In genomic region chr10:129629911-129630310, GRCh38 we compare ENCODE assay signal across 26 cellular contexts.
"Had no signal": no experiment of that assay in that cellular context is flagged by ENCODE, and none has a peak within 500 bp of the region (broad histone marks: within the 10 kb centered on the region; RNA-seq: fewer than 3 reads in every experiment).

No MANE protein-coding gene starts in this region.

- DNase-seq: naive thymus-derived CD8-positive, alpha-beta T cell; occipital lobe; pancreas; right cardiac atrium; right lobe of liver; sigmoid colon; small intestine; stimulated activated CD4-positive, alpha-beta T cell treated with anti-CD3 and anti-CD28 coated beads, Interleukin-15, amount 100 ng/mL, for 24 hours; stimulated activated CD4-positive, alpha-beta T cell treated with anti-CD3 and anti-CD28 coated beads, Interleukin-2, amount 100 ng/mL, for 24 hours; stimulated activated CD4-positive, alpha-beta T cell treated with anti-CD3 and anti-CD28 coated beads, Interleukin-2, amount 100 ng/mL, for 48 hours; stimulated activated CD4-positive, alpha-beta T cell treated with anti-CD3 and anti-CD28 coated beads, Interleukin-4, amount 100 ng/mL, for 24 hours; stimulated activated naive B cell treated with anti-CD40 and anti-IgM and Interleukin-4, amounts not matched to agents 10 μg/mL and 1 μg/mL and 100 μg/mL, for 72 hours; stimulated activated naive CD8-positive, alpha-beta T cell treated with anti-CD3 and anti-CD28 coated beads, Interleukin-15, amount 100 ng/mL, for 72 hours; stimulated activated naive CD8-positive, alpha-beta T cell treated with anti-CD3 and anti-CD28 coated beads, Interleukin-15, Interleukin-2, amounts not matched to agents 100 U/mL and 50 U/mL, for 24 hours; substantia nigra; testis; tibial artery; transverse colon; upper lobe of right lung; uterus had no signal

- H3K36me3 Mint-ChIP-seq: stimulated activated effector memory CD8-positive, alpha-beta T cell treated with anti-CD3 and anti-CD28 coated beads, Interleukin-12 subunit alpha, Interleukin-12 subunit beta, amount 100 ng/mL, for 72 hours had no signal

- H3K4me3 ChIP-seq: neural progenitor cell, pancreas, prostate gland, right lobe of liver, sigmoid colon, suprapubic skin, testis, tibial artery, transverse colon, upper lobe of right lung, uterus had no signal

- H3K36me3 ChIP-seq: neural progenitor cell, pancreas, prostate gland, right lobe of liver, sigmoid colon, suprapubic skin, tibial artery, transverse colon, upper lobe of right lung, uterus had no signal

- H3K27ac Mint-ChIP-seq: natural killer cell treated with Interleukin-12 subunit alpha and Interleukin-12 subunit beta and Interleukin-15 and Interleukin-18, amount 100 ng/mL, for 72 hours; neural progenitor cell; stimulated activated effector memory CD8-positive, alpha-beta T cell treated with anti-CD3 and anti-CD28 coated beads, Interleukin-12 subunit alpha, Interleukin-12 subunit beta, amount 100 ng/mL, for 72 hours; stimulated activated naive B cell treated with anti-CD40 and anti-IgM and Interleukin-4, amounts not matched to agents 10 μg/mL and 1 μg/mL and 100 μg/mL, for 72 hours; stimulated activated naive CD8-positive, alpha-beta T cell treated with anti-CD3 and anti-CD28 coated beads, Interleukin-15, amount 100 ng/mL, for 72 hours; type B pancreatic cell had no signal

- H3K9me3 ChIP-seq: pancreas, prostate gland, suprapubic skin, testis had no signal

- H3K27me3 ChIP-seq: neural progenitor cell, pancreas, right lobe of liver, sigmoid colon, suprapubic skin, testis, tibial artery, transverse colon, upper lobe of right lung, uterus had no signal

- H3K4me1 Mint-ChIP-seq: stimulated activated effector memory CD8-positive, alpha-beta T cell treated with anti-CD3 and anti-CD28 coated beads, Interleukin-12 subunit alpha, Interleukin-12 subunit beta, amount 100 ng/mL, for 72 hours; stimulated activated naive CD8-positive, alpha-beta T cell treated with anti-CD3 and anti-CD28 coated beads, Interleukin-15, amount 100 ng/mL, for 72 hours had no signal

- H3K4me3 Mint-ChIP-seq: naive thymus-derived CD8-positive, alpha-beta T cell; natural killer cell treated with Interleukin-12 subunit alpha and Interleukin-12 subunit beta and Interleukin-15 and Interleukin-18, amount 100 ng/mL, for 72 hours; neural progenitor cell; stimulated activated effector memory CD8-positive, alpha-beta T cell treated with anti-CD3 and anti-CD28 coated beads, Interleukin-12 subunit alpha, Interleukin-12 subunit beta, amount 100 ng/mL, for 72 hours; stimulated activated naive B cell treated with anti-CD40 and anti-IgM and Interleukin-4, amounts not matched to agents 10 μg/mL and 1 μg/mL and 100 μg/mL, for 72 hours; stimulated activated naive CD8-positive, alpha-beta T cell treated with anti-CD3 and anti-CD28 coated beads, Interleukin-15, amount 100 ng/mL, for 72 hours; type B pancreatic cell had no signal

- ATAC-seq: naive thymus-derived CD8-positive, alpha-beta T cell; natural killer cell treated with Interleukin-12 subunit alpha and Interleukin-12 subunit beta and Interleukin-15 and Interleukin-18, amount 100 ng/mL, for 72 hours; pancreas; right cardiac atrium; right lobe of liver; stimulated activated effector memory CD8-positive, alpha-beta T cell treated with anti-CD3 and anti-CD28 coated beads, Interleukin-12 subunit alpha, Interleukin-12 subunit beta, amount 100 ng/mL, for 72 hours; stimulated activated naive B cell treated with anti-CD40 and anti-IgM and Interleukin-4, amounts not matched to agents 10 μg/mL and 1 μg/mL and 100 μg/mL, for 72 hours; stimulated activated naive CD8-positive, alpha-beta T cell treated with anti-CD3 and anti-CD28 coated beads, Interleukin-15, amount 100 ng/mL, for 72 hours; stimulated activated naive CD8-positive, alpha-beta T cell treated with anti-CD3 and anti-CD28 coated beads, Interleukin-15, Interleukin-2, amounts not matched to agents 100 U/mL and 50 U/mL, for 24 hours; upper lobe of right lung had no signal

- H3K4me1 ChIP-seq: pancreas, prostate gland, right lobe of liver, testis, transverse colon, upper lobe of right lung, uterus had no signal

- H3K27me3 Mint-ChIP-seq: naive thymus-derived CD8-positive, alpha-beta T cell; natural killer cell treated with Interleukin-12 subunit alpha and Interleukin-12 subunit beta and Interleukin-15 and Interleukin-18, amount 100 ng/mL, for 72 hours; stimulated activated naive B cell treated with anti-CD40 and anti-IgM and Interleukin-4, amounts not matched to agents 10 μg/mL and 1 μg/mL and 100 μg/mL, for 72 hours; stimulated activated naive CD8-positive, alpha-beta T cell treated with anti-CD3 and anti-CD28 coated beads, Interleukin-15, amount 100 ng/mL, for 72 hours; type B pancreatic cell had no signal

- H3K27ac ChIP-seq: neural progenitor cell, pancreas, prostate gland, right lobe of liver, sigmoid colon, suprapubic skin, testis, tibial artery, transverse colon, upper lobe of right lung, uterus had no signal
